Comparison of ENCODE assay signal across 24 cellular contexts in genomic region chr4:161356351-161356750, GRCh38.
"Had no signal": no experiment of that assay in that cellular context is flagged by ENCODE, and none has a peak within 500 bp of the region (broad histone marks: within the 10 kb centered on the region; RNA-seq: fewer than 3 reads in every experiment).

No MANE protein-coding gene starts in this region.

- H3K4me1 ChIP-seq: heart right ventricle, lower lobe of right lung, pancreas, psoas muscle, right atrium auricular region, spleen, upper lobe of left lung had no signal

- H3K27ac ChIP-seq: epithelial cell of prostate, heart right ventricle, lower lobe of right lung, pancreas, psoas muscle, right atrium auricular region, spleen, upper lobe of left lung had no signal

- DNase-seq: activated B cell treated with CpG ODN at 0.5 μM for 24 hours; activated CD4-positive, alpha-beta T cell treated with anti-CD3 and anti-CD28 coated beads for 36 hours; activated CD4-positive, alpha-beta T cell treated with anti-CD3 and anti-CD28 coated beads, Interleukin-2, amount 50 U/mL, for 48 hours; activated CD8-positive, alpha-beta memory T cell treated with anti-CD3 and anti-CD28 coated beads, Interleukin-2, amount 50 U/mL, for 48 hours; activated effector memory CD4-positive, alpha-beta T cell treated with Interleukin-2 at 50 U/mL for 16 hours; activated naive CD4-positive, alpha-beta T cell treated with anti-CD3 and anti-CD28 coated beads for 36 hours; activated naive CD8-positive, alpha-beta T cell treated with anti-CD3 and anti-CD28 coated beads, Interleukin-2, amount 10 ng/mL, durations not matched to agents 7 days and 5 days; activated T-cell treated with anti-CD3 and anti-CD28 coated beads, Interleukin-2, amount 50 U/mL, for 48 hours; amygdala; cortex of kidney; heart right ventricle; kidney; lower lobe of right lung; mesendoderm; mucosa of descending colon; nephron progenitor cell; pancreas; psoas muscle; spleen; stimulated activated CD4-positive, alpha-beta T cell treated with anti-CD3 and anti-CD28 coated beads, Interleukin-4, amount 100 ng/mL, for 1 hour; stimulated activated naive CD4-positive, alpha-beta T cell; upper lobe of left lung had no signal

- H3K27me3 ChIP-seq: heart right ventricle, pancreas, right atrium auricular region, spleen, upper lobe of left lung had no signal

- H3K9me3 ChIP-seq: heart right ventricle, lower lobe of right lung, mucosa of descending colon, pancreas, psoas muscle, right atrium auricular region, spleen, upper lobe of left lung had no signal

- H3K4me3 ChIP-seq: heart right ventricle, lower lobe of right lung, mucosa of descending colon, pancreas, psoas muscle, right atrium auricular region, spleen, upper lobe of left lung had no signal

- H3K36me3 ChIP-seq: heart right ventricle, lower lobe of right lung, pancreas, right atrium auricular region, spleen, upper lobe of left lung had no signal
